ENCODE assay signal across 23 cellular contexts in the genomic region with DNA sequence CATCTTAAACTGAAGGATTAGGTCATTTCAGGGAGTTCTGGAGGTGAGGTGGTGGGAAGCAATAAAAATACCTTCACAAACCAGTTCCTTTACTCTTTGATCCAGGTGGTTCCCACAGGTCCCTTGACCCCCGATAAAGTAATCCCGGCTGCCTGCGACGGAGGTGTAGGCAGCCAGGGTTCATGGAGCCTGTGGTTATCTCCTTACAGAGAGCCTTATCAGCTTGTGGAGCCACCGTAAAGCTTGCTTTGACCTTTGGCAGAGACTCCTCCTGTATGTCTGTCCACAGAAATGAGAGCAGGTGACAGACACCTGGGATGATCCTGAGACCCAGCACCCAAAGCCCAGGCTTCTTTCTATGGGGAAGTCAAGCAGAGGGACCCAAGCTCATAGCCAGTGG.
DNase-seq lines count a peak whose midpoint lies in the region; ATAC-seq and TF ChIP-seq lines count a peak whose summit lies in the region.
"Had no signal": no experiment of that assay in that cellular context is flagged by ENCODE, and none has a peak within 500 bp of the region (broad histone marks: within the 10 kb centered on the region; RNA-seq: fewer than 3 reads in every experiment).

No MANE protein-coding gene starts in this region.

- H3K36me3 ChIP-seq in Caco-2 (ENCODE audit: control insufficient read depth, insufficient read depth, low read length) (no peaks in the 10 kb centered on the region), HUES48 (ENCODE audit: control insufficient read depth, insufficient read depth, low read length) (no peaks in the 10 kb centered on the region), hepatocyte (replicated peaks; ENCODE audit: insufficient read depth, low read depth) (no peaks in the 10 kb centered on the region), SJCRH30 (0 out of 2 replicates have a peak, but pooled peaks cover 2% of the 10 kb centered on the region)
- H3K36me3 ChIP-seq: BE2C; BLaER1 treated with 17β-estradiol and CSF1 and Interleukin-3, amounts not matched to agents 10 nM and 100 nM had no signal

- no peak overlapping the region for H2AFZ ChIP-seq in hepatocyte

- POLR2A ChIA-PET in Caco-2 (lab: Charles Lee) = no interaction called here
- POLR2A ChIA-PET in WTC11 (lab: Charles Lee) = no interaction called here

- TF ChIP-seq CTCF in Caco-2 (IDR thresholded peaks at IDR 0.05; ENCODE audit: insufficient read depth in 1 of 2, low read depth in 1 of 2, low read length in 1 of 2, severe bottlenecking in 1 of 2, unreplicated experiment in 1 of 2) = no peak
- TF ChIP-seq CTCF in hepatocyte (IDR thresholded peaks at IDR 0.05; ENCODE audit: poor library complexity) = no peak
- TF ChIP-seq CTCF in WTC11 (IDR thresholded peaks at IDR 0.05) = no peak

- no peaks in the 10 kb centered on the region for H4K20me1 ChIP-seq in hepatocyte (ENCODE audit: insufficient read depth, poor library complexity, severe bottlenecking)
- H4K20me1 ChIP-seq: BLaER1 treated with 17β-estradiol and CSF1 and Interleukin-3, amounts not matched to agents 10 nM and 100 nM had no signal

- H3K9me2 ChIP-seq in hepatocyte (replicated peaks; ENCODE audit: insufficient read depth) = no peaks in the 10 kb centered on the region

- DNase-seq in NCI-H82 (lab: John Stamatoyannopoulos, UW) (peak; percentile 21), NCI-H82 treated with DMSO at 0.1 percent for 48 hours (lab: John Stamatoyannopoulos, UW; ENCODE audit: unreplicated experiment) (no peak), Caco-2 (peak; percentile 89 to 97), hepatocyte (ENCODE audit: low spot score) (peak; percentile 41), WTC11 (ENCODE audit: low spot score) (no peak), SJCRH30 (no peak)
- DNase-seq: 8988T; ACHN; AML-193; BE2C; Calu3; CD4-positive, alpha-beta T cell; CD8-positive, alpha-beta memory T cell; DMS53; DMS79 treated with DMSO at 0.1 percent for 48 hours; GF-D8; H7 had no signal

- H3K27ac ChIP-seq in HUES48 (ENCODE audit: low read depth, low read length) (peak overlapping the region; percentile 76), hepatocyte (peak overlapping the region; percentile 41), SJCRH30 (no peak overlapping the region)
- H3K27ac ChIP-seq: A549; BLaER1 treated with 17β-estradiol and CSF1 and Interleukin-3, amounts not matched to agents 10 nM and 100 nM had no signal

- ATAC-seq in WTC11 = no peak
- no peak for ATAC-seq in GM21381 (IDR thresholded peaks at IDR 0.05; ENCODE audit: unreplicated experiment)
- ATAC-seq: A549, HCT116 had no signal

- H3K27ac Mint-ChIP-seq in Caco-2 (ENCODE audit: unreplicated experiment) (peak overlapping the region; percentile 64), WTC11 (no peak overlapping the region)
- H3K27ac Mint-ChIP-seq: CD14-positive monocyte; CD4-positive, alpha-beta T cell; CD8-positive, alpha-beta memory T cell had no signal

- CTCF ChIA-PET in Caco-2 (lab: Charles Lee) = interaction anchor here (0.6 to 0.7 kb wide), 2 partner anchors 17 to 730 kb away, joined by 3 to 4 read pairs; no protein-coding TSS in a partner anchor
- CTCF ChIA-PET in WTC11 (lab: Charles Lee) = no interaction called here

- H3K27me3 Mint-ChIP-seq in Caco-2 (ENCODE audit: insufficient read depth, unreplicated experiment) (no peaks in the 10 kb centered on the region), WTC11 (ENCODE audit: low read depth) (no peaks in the 10 kb centered on the region)
- H3K27me3 Mint-ChIP-seq: CD4-positive, alpha-beta T cell had no signal

- H3K4me3 ChIP-seq in Caco-2 (ENCODE audit: low read depth, low read length) = no peak overlapping the region
- no peak overlapping the region for H3K4me3 ChIP-seq in HUES48 (ENCODE audit: low read depth, low read length)
- H3K4me3 ChIP-seq in hepatocyte = no peak overlapping the region
- no peak overlapping the region for H3K4me3 ChIP-seq in SJCRH30
- H3K4me3 ChIP-seq: A549; BLaER1 treated with 17β-estradiol and CSF1 and Interleukin-3, amounts not matched to agents 10 nM and 100 nM had no signal

- H3K27me3 ChIP-seq in Caco-2 (replicated peaks; ENCODE audit: control insufficient read depth, insufficient read depth, low read length) (no peaks in the 10 kb centered on the region), HUES48 (ENCODE audit: control insufficient read depth, insufficient read depth, low read length) (no peaks in the 10 kb centered on the region), hepatocyte (no peaks in the 10 kb centered on the region), SJCRH30 (no peaks in the 10 kb centered on the region)
- H3K27me3 ChIP-seq: BE2C; BLaER1 treated with 17β-estradiol and CSF1 and Interleukin-3, amounts not matched to agents 10 nM and 100 nM had no signal

- H3K9me3 ChIP-seq in Caco-2 = no peaks in the 10 kb centered on the region
- H3K9me3 ChIP-seq in HUES48 (ENCODE audit: control insufficient read depth, insufficient read depth, low read length) = no peaks in the 10 kb centered on the region
- no peaks in the 10 kb centered on the region for H3K9me3 ChIP-seq in hepatocyte (ENCODE audit: low read depth)
- H3K9me3 ChIP-seq in SJCRH30 (replicated peaks) = no peaks in the 10 kb centered on the region
- H3K9me3 ChIP-seq: A549, BE2C had no signal

- peaks cover 31% of the 10 kb centered on the region for H3K4me1 Mint-ChIP-seq in Caco-2 (ENCODE audit: low read depth, unreplicated experiment)
- no peaks in the 10 kb centered on the region for H3K4me1 Mint-ChIP-seq in WTC11
- H3K4me1 Mint-ChIP-seq: CD8-positive, alpha-beta memory T cell had no signal

- no TSS peak for BruUV-seq in Caco-2 (replicated peaks; lab: Mats Ljungman, UMichigan)

- H3K4me1 ChIP-seq in Caco-2 = peaks cover 68% of the 10 kb centered on the region
- H3K4me1 ChIP-seq in HUES48 (ENCODE audit: control insufficient read depth, insufficient read depth, low read length) = 0 out of 2 replicates have a peak, but pooled peaks cover 2% of the 10 kb centered on the region
- peaks cover 24% of the 10 kb centered on the region for H3K4me1 ChIP-seq in hepatocyte (ENCODE audit: insufficient read depth)
- H3K4me1 ChIP-seq in SJCRH30 = peaks cover 6% of the 10 kb centered on the region; the same call in 1 of the 2 replicates
- H3K4me1 ChIP-seq: A549; BLaER1 treated with 17β-estradiol and CSF1 and Interleukin-3, amounts not matched to agents 10 nM and 100 nM had no signal

- H3K9me3 Mint-ChIP-seq in Caco-2 (ENCODE audit: unreplicated experiment) (no peaks in the 10 kb centered on the region), WTC11 (peaks cover 4% of the 10 kb centered on the region)

- intact Hi-C loops in Caco-2 (cut with micrococcal nuclease; ENCODE audit: unreplicated experiment) = loop anchor here (1.0 to 5.0 kb wide), 6 partner anchors 11 to 414 kb away; no protein-coding TSS in a partner anchor

- H3K79me2 ChIP-seq in hepatocyte = peaks cover 19% of the 10 kb centered on the region

- no peak overlapping the region for H3K9ac ChIP-seq in HUES48 (ENCODE audit: low read depth, low read length)
- H3K9ac ChIP-seq: BLaER1 treated with 17β-estradiol and CSF1 and Interleukin-3, amounts not matched to agents 10 nM and 100 nM had no signal

- peak overlapping the region; percentile 40 for H3K4me3 Mint-ChIP-seq in Caco-2 (ENCODE audit: unreplicated experiment)
- no peak overlapping the region for H3K4me3 Mint-ChIP-seq in WTC11
- H3K4me3 Mint-ChIP-seq: CD14-positive monocyte; CD4-positive, alpha-beta T cell; CD8-positive, alpha-beta memory T cell had no signal

- peak overlapping the region; percentile 35 for H3K4me2 ChIP-seq in hepatocyte
- H3K4me2 ChIP-seq: A549 had no signal

- 39% methylated on average over 5 of the region's 5 CpGs for WGBS in hepatocyte (ENCODE audit: low lambda C conversion rate, missing lambda C conversion rate)

- H3K36me3 Mint-ChIP-seq in Caco-2 (ENCODE audit: insufficient read depth, unreplicated experiment) = peaks cover 12% of the 10 kb centered on the region
- no peaks in the 10 kb centered on the region for H3K36me3 Mint-ChIP-seq in WTC11
- H3K36me3 Mint-ChIP-seq: CD14-positive monocyte; CD8-positive, alpha-beta memory T cell had no signal

TF ChIP-seq in WTC11, 78 proteins besides CTCF, POLR2A, EP300 and RAD21 (continues in another document):
- TF ChIP-seq ZNF263 (CRISPR knock-in tag; IDR thresholded peaks at IDR 0.05; ENCODE audit: low read depth) (no peak), IRF2 (CRISPR knock-in tag; IDR thresholded peaks at IDR 0.05; ENCODE audit: borderline replicate concordance, low read depth) (no peak), TEAD1 (CRISPR knock-in tag; IDR thresholded peaks at IDR 0.05) (no peak), NR2C2 (CRISPR knock-in tag; IDR thresholded peaks at IDR 0.05) (no peak)
- TF ChIP-seq, protein P1, sequence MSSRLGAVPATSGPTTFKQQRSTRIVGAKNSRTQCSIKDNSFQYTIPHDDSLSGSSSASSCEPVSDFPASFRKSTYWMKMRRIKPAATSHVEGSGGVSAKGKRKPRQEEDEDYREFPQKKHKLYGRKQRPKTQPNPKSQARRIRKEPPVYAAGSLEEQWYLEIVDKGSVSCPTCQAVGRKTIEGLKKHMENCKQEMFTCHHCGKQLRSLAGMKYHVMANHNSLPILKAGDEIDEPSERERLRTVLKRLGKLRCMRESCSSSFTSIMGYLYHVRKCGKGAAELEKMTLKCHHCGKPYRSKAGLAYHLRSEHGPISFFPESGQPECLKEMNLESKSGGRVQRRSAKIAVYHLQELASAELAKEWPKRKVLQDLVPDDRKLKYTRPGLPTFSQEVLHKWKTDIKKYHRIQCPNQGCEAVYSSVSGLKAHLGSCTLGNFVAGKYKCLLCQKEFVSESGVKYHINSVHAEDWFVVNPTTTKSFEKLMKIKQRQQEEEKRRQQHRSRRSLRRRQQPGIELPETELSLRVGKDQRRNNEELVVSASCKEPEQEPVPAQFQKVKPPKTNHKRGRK (CRISPR knock-in tag; IDR thresholded peaks at IDR 0.05; ENCODE audit: borderline replicate concordance) = no peak
- TF ChIP-seq, protein P2, sequence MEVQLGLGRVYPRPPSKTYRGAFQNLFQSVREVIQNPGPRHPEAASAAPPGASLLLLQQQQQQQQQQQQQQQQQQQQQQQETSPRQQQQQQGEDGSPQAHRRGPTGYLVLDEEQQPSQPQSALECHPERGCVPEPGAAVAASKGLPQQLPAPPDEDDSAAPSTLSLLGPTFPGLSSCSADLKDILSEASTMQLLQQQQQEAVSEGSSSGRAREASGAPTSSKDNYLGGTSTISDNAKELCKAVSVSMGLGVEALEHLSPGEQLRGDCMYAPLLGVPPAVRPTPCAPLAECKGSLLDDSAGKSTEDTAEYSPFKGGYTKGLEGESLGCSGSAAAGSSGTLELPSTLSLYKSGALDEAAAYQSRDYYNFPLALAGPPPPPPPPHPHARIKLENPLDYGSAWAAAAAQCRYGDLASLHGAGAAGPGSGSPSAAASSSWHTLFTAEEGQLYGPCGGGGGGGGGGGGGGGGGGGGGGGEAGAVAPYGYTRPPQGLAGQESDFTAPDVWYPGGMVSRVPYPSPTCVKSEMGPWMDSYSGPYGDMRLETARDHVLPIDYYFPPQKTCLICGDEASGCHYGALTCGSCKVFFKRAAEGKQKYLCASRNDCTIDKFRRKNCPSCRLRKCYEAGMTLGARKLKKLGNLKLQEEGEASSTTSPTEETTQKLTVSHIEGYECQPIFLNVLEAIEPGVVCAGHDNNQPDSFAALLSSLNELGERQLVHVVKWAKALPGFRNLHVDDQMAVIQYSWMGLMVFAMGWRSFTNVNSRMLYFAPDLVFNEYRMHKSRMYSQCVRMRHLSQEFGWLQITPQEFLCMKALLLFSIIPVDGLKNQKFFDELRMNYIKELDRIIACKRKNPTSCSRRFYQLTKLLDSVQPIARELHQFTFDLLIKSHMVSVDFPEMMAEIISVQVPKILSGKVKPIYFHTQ (CRISPR knock-in tag; IDR thresholded peaks at IDR 0.05) = no peak

Comparison
In these comparisons a context has a peak if more than half of its experiments do, and no peak if none do; other contexts are left out.
1. DNase-seq: peak in NCI-H82 (single experiment), Caco-2 (2 of 2) and hepatocyte (single experiment); none in NCI-H82 treated with DMSO at 0.1 percent for 48 hours (single experiment), WTC11 (single experiment) and SJCRH30 (0 of 2).